In the genomic region with DNA sequence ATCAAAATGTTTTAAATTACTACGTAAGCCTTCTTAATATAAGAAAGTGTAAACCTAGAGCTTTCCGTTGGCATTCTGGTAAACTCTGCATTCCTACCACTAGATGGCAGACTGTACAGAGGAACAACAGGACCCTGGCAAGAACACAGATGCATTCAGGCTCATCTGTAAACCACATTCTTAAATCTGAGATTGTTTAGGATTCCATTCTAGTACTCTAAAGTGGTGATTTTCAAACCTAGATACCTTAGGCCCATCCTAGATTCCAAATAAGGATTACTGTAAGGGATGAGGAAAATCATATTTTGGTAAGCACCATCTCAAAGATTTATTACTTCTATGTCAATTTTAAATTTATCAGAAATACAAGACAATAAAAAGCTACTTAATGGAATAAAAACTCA, we compare ENCODE assay signal across 8 cellular contexts. TPM values are rescaled to one million over a fixed set of nuclear protein-coding genes. Genes with fewer than 3 reads are reported as not detected.
DNase-seq lines count a peak whose midpoint lies in the region; TF ChIP-seq lines count a peak whose summit lies in the region.

No MANE protein-coding gene starts in this region.

- H3K27me3 Mint-ChIP-seq in MCF 10A (ENCODE audit: insufficient read depth, unreplicated experiment) = no peaks in the 10 kb centered on the region

- no CpG with 5 or more reads among the region's 2 CpGs for WGBS in iPS DF 6.9 (ENCODE audit: insufficient coverage, insufficient read length)

- peak; percentile 78 for TF ChIP-seq CTCF in MCF 10A (IDR thresholded peaks at IDR 0.05; ENCODE audit: unreplicated experiment)

- H3K9ac ChIP-seq in skeletal muscle tissue (ENCODE audit: low read depth in 1 of 3, low read length in 3 of 3) = peak overlapping the region in 2 of 3 donors; percentile 54 to 69

- no peak overlapping the region for H3K27ac ChIP-seq in iPS DF 6.9 (ENCODE audit: low read length)
- H3K27ac ChIP-seq in skeletal muscle tissue (ENCODE audit: low read depth, low read length) = peak overlapping the region; percentile 69

- CTCF ChIA-PET in MCF 10A (lab: Yijun Ruan, JAX) = interaction anchor here (0.5 to 4.8 kb wide), 44 partner anchors 10 to 785 kb away, joined by 3 to 55 read pairs (median 4); a partner anchor contains a TSS

- DNase-seq in stimulated activated naive CD4-positive, alpha-beta T cell (lab: John Stamatoyannopoulos, UW) = peak in 5 of 6 experiments; percentile 17 to 78 (median 43)
- no peak for DNase-seq in stimulated activated naive CD4-positive, alpha-beta T cell treated with Interleukin-2 at 50 U/mL for 16 hours (lab: John Stamatoyannopoulos, UW)
- DNase-seq in HCEC 1CT (peak; percentile 85), M059J (ENCODE audit: low read depth) (peak; percentile 90), SHP77 treated with DMSO at 0.1 percent for 48 hours (lab: John Stamatoyannopoulos, UW) (peak; percentile 68), MCF 10A (ENCODE audit: unreplicated experiment) (peak; percentile 87), iPS DF 6.9 (ENCODE audit: low read depth, low spot score) (peak; percentile 68)

- peaks cover 39% of the 10 kb centered on the region for H3K4me1 Mint-ChIP-seq in MCF 10A (ENCODE audit: insufficient read depth, unreplicated experiment)

- peak overlapping the region; percentile 55 for H3K27ac Mint-ChIP-seq in MCF 10A (ENCODE audit: low read depth, unreplicated experiment)

- peak overlapping the region; percentile 2 for H3K4me3 Mint-ChIP-seq in MCF 10A (ENCODE audit: unreplicated experiment)

- H3K9me3 ChIP-seq in iPS DF 6.9 (ENCODE audit: control insufficient read depth, insufficient read depth, low read length) = no peaks in the 10 kb centered on the region
- H3K9me3 ChIP-seq in skeletal muscle tissue (ENCODE audit: control insufficient read depth in 3 of 3, low read length in 3 of 3) = no peaks in the 10 kb centered on the region

- BruUV-seq in MCF 10A (replicated peaks; lab: Mats Ljungman, UMichigan) = no TSS peak

- H3K27me3 ChIP-seq in iPS DF 6.9 (ENCODE audit: control insufficient read depth, insufficient read depth, low read length) (no peaks in the 10 kb centered on the region), skeletal muscle tissue (ENCODE audit: control insufficient read depth in 3 of 3, insufficient read depth in 3 of 3, low read length in 3 of 3) (no peaks in the 10 kb centered on the region)

- intact Hi-C loops in MCF 10A (cut with micrococcal nuclease) = loop anchor here (1.0 to 10.0 kb wide), 5 partner anchors 25 to 251 kb away; a partner anchor contains a TSS

- POLR2A ChIA-PET in MCF 10A (lab: Yijun Ruan, JAX) = interaction anchor here (0.6 to 4.9 kb wide), 13 partner anchors 12 to 261 kb away, joined by 3 to 57 read pairs (median 5); a partner anchor contains a TSS

- no peak overlapping the region for H3K4me3 ChIP-seq in iPS DF 6.9 (ENCODE audit: low read length)
- H3K4me3 ChIP-seq in skeletal muscle tissue (ENCODE audit: low read length in 3 of 3) = peak overlapping the region in 2 of 3 donors; percentile 1 to 55

- H3K36me3 ChIP-seq in iPS DF 6.9 (ENCODE audit: control insufficient read depth, insufficient read depth, low read length) (no peaks in the 10 kb centered on the region), skeletal muscle tissue (ENCODE audit: control insufficient read depth in 3 of 3, insufficient read depth in 3 of 3, low read length in 3 of 3) (no peaks in the 10 kb centered on the region)

- H3K4me1 ChIP-seq in iPS DF 6.9 (ENCODE audit: control insufficient read depth, insufficient read depth, low read length) = no peaks in the 10 kb centered on the region; the same call in none of the 2 replicates
- H3K4me1 ChIP-seq in skeletal muscle tissue (ENCODE audit: control insufficient read depth in 3 of 3, insufficient read depth in 3 of 3, low read length in 3 of 3) = peaks cover 6 to 31% (median 19%) of the 10 kb centered on the region in 3 donors

- no peaks in the 10 kb centered on the region for H3K9me3 Mint-ChIP-seq in MCF 10A (ENCODE audit: unreplicated experiment)

- peaks cover 5% of the 10 kb centered on the region for H3K36me3 Mint-ChIP-seq in MCF 10A (ENCODE audit: insufficient read depth, unreplicated experiment)

RNA-seq across cellular contexts. Expression of a gene that starts 26.9 kb away (rescaled TPM):
- 206 and 341 TPM in 2 replicates for total RNA-seq in M059J (2014; rRNA removed; shearing (Covaris generic))
- total RNA-seq in MCF 10A (2022) (137 and 141 TPM in 2 replicates), skeletal muscle tissue (707 TPM)
